Comparison of ENCODE assay signal across 26 cellular contexts in the genomic region with DNA sequence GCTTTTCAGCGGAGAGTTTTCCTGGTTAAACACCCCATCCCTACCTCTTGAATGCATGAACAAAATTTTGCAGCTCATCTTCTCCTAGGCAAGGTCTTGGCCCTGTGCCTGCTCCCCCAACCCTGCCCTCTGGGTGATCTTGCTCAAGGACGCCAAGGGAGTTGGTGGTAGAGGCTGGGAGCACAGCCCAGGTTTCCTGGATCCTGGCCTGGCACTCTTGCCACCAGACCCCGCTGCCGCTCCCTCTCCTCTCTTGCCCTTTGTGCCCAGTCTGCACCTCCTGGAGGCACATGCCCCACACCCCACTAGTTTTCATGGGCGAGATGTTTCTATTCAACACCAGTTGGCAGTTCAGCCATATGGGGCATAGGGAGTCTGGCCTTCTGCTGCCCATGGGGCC. TPM values are rescaled to one million over a fixed set of nuclear protein-coding genes. Genes with fewer than 3 reads are reported as not detected.
DNase-seq lines count a peak whose midpoint lies in the region; ATAC-seq and TF ChIP-seq lines count a peak whose summit lies in the region.
"Had no signal": no experiment of that assay in that cellular context is flagged by ENCODE, and none has a peak within 500 bp of the region (broad histone marks: within the 10 kb centered on the region; RNA-seq: fewer than 3 reads in every experiment).

No MANE protein-coding gene starts in this region.

- H3K27ac ChIP-seq in caudate nucleus (ENCODE audit: low read depth, low read length) (peak overlapping the region; percentile 88), stomach (peak overlapping the region; percentile 13 to 94 (median 90))
- H3K27ac ChIP-seq: foreskin keratinocyte, SK-N-MC had no signal

- H3K4me1 Mint-ChIP-seq in glutamatergic neuron (ENCODE audit: low read depth, unreplicated experiment) = peaks cover 4% of the 10 kb centered on the region

- in situ Hi-C loops in G401 (cut with HindIII; ENCODE audit: low sequenced_read_pairs) = no loop called here

- intact Hi-C loops in stomach (cut with DNase I; ENCODE audit: low total_unique reads) = no loop called here

- no peak for TF ChIP-seq POLR2A in stomach (IDR thresholded peaks at IDR 0.05)

- no peaks in the 10 kb centered on the region for H3K9me3 ChIP-seq in stomach

- TF ChIP-seq CTCF in stomach (IDR thresholded peaks at IDR 0.05) = no peak
- TF ChIP-seq CTCF in glutamatergic neuron (IDR thresholded peaks at IDR 0.05; ENCODE audit: partially characterized antibody, unreplicated experiment) = no peak

- no peak overlapping the region for H3K4me3 ChIP-seq in stomach
- H3K4me3 ChIP-seq: PC-9, SK-N-MC had no signal

- peaks cover 3% of the 10 kb centered on the region for H3K9me3 Mint-ChIP-seq in glutamatergic neuron (ENCODE audit: unreplicated experiment)
- H3K9me3 Mint-ChIP-seq: activated CD4-positive, alpha-beta memory T cell treated with anti-CD3 and anti-CD28 coated beads, Interleukin-2, amount 10 ng/mL, durations not matched to agents 7 days and 5 days; neural crest cell; type B pancreatic cell; WTC11 had no signal

- ATAC-seq in left lobe of liver = peak; percentile 51
- no peak for ATAC-seq in HG03095 (IDR thresholded peaks at IDR 0.05; ENCODE audit: unreplicated experiment)
- ATAC-seq: foreskin keratinocyte, WTC11 had no signal

- H3K4me3 Mint-ChIP-seq in glutamatergic neuron (ENCODE audit: unreplicated experiment) = no peak overlapping the region
- H3K4me3 Mint-ChIP-seq: activated CD4-positive, alpha-beta memory T cell treated with anti-CD3 and anti-CD28 coated beads, Interleukin-2, amount 10 ng/mL, durations not matched to agents 7 days and 5 days; neural crest cell; type B pancreatic cell; WTC11 had no signal

- peaks cover 0 to 4% (median 0%) of the 10 kb centered on the region in 3 donors for H3K27me3 ChIP-seq in stomach
- H3K27me3 ChIP-seq: foreskin keratinocyte had no signal

- DNase-seq in G401 (ENCODE audit: low spot score) (peak; percentile 84), caudate nucleus (lab: John Stamatoyannopoulos, UW) (peak in 18 of 61 donors; percentile 2 to 87 (median 14)), left lobe of liver (ENCODE audit: low spot score) (peak; percentile 80), stomach (no peak), NCI-H2171 (lab: John Stamatoyannopoulos, UW) (no peak), glutamatergic neuron (no peak)
- no peak for DNase-seq in effector CD4-positive, alpha-beta T cell
- DNase-seq: ACHN; activated CD4-positive, alpha-beta memory T cell treated with anti-CD3 and anti-CD28 coated beads, Interleukin-2, amount 10 ng/mL, durations not matched to agents 7 days and 5 days; activated naive CD4-positive, alpha-beta T cell treated with Interleukin-2 at 50 U/mL for 16 hours; DMS153; foreskin keratinocyte; H7; kidney glomerular epithelial cell; NCI-H1436 treated with DMSO at 0.1 percent for 48 hours; NCI-H2227 treated with DMSO at 0.1 percent for 48 hours; PC-9; stimulated activated CD4-positive, alpha-beta T cell treated with anti-CD3 and anti-CD28 coated beads, Interleukin-15, amount 100 ng/mL, for 24 hours had no signal

- peaks cover 1% of the 10 kb centered on the region for H3K27me3 Mint-ChIP-seq in glutamatergic neuron (ENCODE audit: unreplicated experiment)
- H3K27me3 Mint-ChIP-seq: activated CD4-positive, alpha-beta memory T cell treated with anti-CD3 and anti-CD28 coated beads, Interleukin-2, amount 10 ng/mL, durations not matched to agents 7 days and 5 days had no signal

- H3K36me3 ChIP-seq in stomach = no peaks in the 10 kb centered on the region

- no peaks in the 10 kb centered on the region for H3K36me3 Mint-ChIP-seq in glutamatergic neuron (ENCODE audit: unreplicated experiment)
- H3K36me3 Mint-ChIP-seq: type B pancreatic cell, WTC11 had no signal

- WGBS in stomach, 5 donors = 65 to 100% (median 69%) methylated on average over 1 to 5 of the region's 5 CpGs

- no peak for TF ChIP-seq EP300 in stomach (IDR thresholded peaks at IDR 0.05)

- no peak overlapping the region for H3K27ac Mint-ChIP-seq in glutamatergic neuron (ENCODE audit: unreplicated experiment)
- H3K27ac Mint-ChIP-seq: activated CD4-positive, alpha-beta memory T cell treated with anti-CD3 and anti-CD28 coated beads, Interleukin-2, amount 10 ng/mL, durations not matched to agents 7 days and 5 days; type B pancreatic cell; WTC11 had no signal

- peaks cover 40 to 76% (median 68%) of the 10 kb centered on the region in 4 donors for H3K4me1 ChIP-seq in stomach

RNA-seq across cellular contexts. Expression of gene TSC22D3, which starts 37.3 kb away (rescaled TPM):
- not detected in 2 replicates for total RNA-seq in G401 (2014; rRNA removed; shearing (Covaris generic))
- 139 TPM for total RNA-seq in left lobe of liver
- total RNA-seq in stomach = 100 to 1,000 TPM; 303 to 906 (median 347) TPM
- polyA plus RNA-seq in stomach = 100 to 1,000 TPM; 198 to 358 (median 292) TPM
- total RNA-seq in glutamatergic neuron (ENCODE audit: unreplicated experiment) = 107 TPM

RNA-seq across cellular contexts. Expression of gene NCBP2L, which starts 39.3 kb away (rescaled TPM):
- total RNA-seq in G401 (2014; rRNA removed; shearing (Covaris generic)) = not detected in 2 replicates
- total RNA-seq in left lobe of liver = not detected
- total RNA-seq in stomach = not detected
- polyA plus RNA-seq in stomach = under 1 TPM in 2 of 3 donors, not detected in 1; 0.13 to 0.44 TPM
- not detected for total RNA-seq in glutamatergic neuron (ENCODE audit: unreplicated experiment)
- total RNA-seq: activated CD4-positive, alpha-beta memory T cell treated with anti-CD3 and anti-CD28 coated beads, Interleukin-2, amount 10 ng/mL, durations not matched to agents 7 days and 5 days; aorta; foreskin keratinocyte; H7; neural crest cell; PC-9; pulmonary artery endothelial cell; T-helper 2 cell treated with Interferon-gamma antibody and Interleukin-4, amounts not matched to agents 100 ng/mL and 5 ng/mL, for 36 hours had no signal
- polyA plus RNA-seq: aorta, foreskin keratinocyte had no signal

Comparison
In these comparisons a context has a peak if more than half of its experiments do, and no peak if none do; other contexts are left out.
1. DNase-seq: peak in G401 (single experiment) and left lobe of liver (single experiment); none in stomach (single experiment), NCI-H2171 (single experiment), glutamatergic neuron (single experiment) and effector CD4-positive, alpha-beta T cell (single experiment).
2. RNA of gene TSC22D3, which starts 37.3 kb away (total RNA-seq): 303 to 906 TPM in stomach, 139 TPM in left lobe of liver (single experiment) and 107 TPM in glutamatergic neuron (single experiment); not detected in G401; every median in the first group is over 100 times any median in the second.